Comparison of ENCODE assay signal across 1 cellular context in the genomic region with DNA sequence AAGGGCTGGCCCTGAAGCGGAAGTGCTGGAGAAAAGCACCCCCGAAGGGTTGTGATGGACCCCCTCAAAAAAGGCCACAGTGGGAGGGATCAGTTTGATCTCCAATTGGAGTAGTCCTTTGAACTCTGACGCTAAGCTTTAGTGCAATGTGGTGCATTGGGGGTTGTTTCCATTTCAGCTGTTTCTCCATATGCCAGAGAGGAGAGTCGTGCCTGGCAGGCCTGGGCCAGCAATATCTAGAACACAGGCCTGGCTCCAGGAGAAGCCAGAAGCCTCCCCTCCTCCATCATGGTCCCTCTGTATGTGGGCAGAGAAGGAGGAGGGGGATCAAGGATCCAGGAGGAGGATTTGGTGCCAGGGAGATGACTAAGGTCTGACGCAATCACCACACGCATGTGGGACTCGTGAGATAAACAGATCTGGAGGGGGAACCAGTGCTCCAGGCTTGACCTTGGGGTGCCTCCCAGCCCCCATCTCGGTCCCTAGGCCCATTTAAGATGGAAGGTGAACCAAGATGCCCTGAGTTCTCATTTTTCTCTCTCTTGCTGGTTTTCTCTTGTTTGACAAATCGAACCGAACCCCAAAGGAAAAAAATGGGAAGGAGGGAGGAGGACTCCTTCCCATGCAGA.
TF ChIP-seq lines count a peak whose summit lies in the region.

No MANE protein-coding gene starts in this region.

TF ChIP-seq in K562, 482 proteins besides CTCF, POLR2A, EP300 and RAD21 (continued from another document and continues in another):
- TF ChIP-seq, protein P1, sequence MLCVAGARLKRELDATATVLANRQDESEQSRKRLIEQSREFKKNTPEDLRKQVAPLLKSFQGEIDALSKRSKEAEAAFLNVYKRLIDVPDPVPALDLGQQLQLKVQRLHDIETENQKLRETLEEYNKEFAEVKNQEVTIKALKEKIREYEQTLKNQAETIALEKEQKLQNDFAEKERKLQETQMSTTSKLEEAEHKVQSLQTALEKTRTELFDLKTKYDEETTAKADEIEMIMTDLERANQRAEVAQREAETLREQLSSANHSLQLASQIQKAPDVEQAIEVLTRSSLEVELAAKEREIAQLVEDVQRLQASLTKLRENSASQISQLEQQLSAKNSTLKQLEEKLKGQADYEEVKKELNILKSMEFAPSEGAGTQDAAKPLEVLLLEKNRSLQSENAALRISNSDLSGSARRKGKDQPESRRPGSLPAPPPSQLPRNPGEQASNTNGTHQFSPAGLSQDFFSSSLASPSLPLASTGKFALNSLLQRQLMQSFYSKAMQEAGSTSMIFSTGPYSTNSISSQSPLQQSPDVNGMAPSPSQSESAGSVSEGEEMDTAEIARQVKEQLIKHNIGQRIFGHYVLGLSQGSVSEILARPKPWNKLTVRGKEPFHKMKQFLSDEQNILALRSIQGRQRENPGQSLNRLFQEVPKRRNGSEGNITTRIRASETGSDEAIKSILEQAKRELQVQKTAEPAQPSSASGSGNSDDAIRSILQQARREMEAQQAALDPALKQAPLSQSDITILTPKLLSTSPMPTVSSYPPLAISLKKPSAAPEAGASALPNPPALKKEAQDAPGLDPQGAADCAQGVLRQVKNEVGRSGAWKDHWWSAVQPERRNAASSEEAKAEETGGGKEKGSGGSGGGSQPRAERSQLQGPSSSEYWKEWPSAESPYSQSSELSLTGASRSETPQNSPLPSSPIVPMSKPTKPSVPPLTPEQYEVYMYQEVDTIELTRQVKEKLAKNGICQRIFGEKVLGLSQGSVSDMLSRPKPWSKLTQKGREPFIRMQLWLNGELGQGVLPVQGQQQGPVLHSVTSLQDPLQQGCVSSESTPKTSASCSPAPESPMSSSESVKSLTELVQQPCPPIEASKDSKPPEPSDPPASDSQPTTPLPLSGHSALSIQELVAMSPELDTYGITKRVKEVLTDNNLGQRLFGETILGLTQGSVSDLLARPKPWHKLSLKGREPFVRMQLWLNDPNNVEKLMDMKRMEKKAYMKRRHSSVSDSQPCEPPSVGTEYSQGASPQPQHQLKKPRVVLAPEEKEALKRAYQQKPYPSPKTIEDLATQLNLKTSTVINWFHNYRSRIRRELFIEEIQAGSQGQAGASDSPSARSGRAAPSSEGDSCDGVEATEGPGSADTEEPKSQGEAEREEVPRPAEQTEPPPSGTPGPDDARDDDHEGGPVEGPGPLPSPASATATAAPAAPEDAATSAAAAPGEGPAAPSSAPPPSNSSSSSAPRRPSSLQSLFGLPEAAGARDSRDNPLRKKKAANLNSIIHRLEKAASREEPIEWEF (CRISPR knock-in tag; IDR thresholded peaks at IDR 0.05): peak; percentile 49; the same call in 1 of the 2 replicates
- TF ChIP-seq, protein P2, sequence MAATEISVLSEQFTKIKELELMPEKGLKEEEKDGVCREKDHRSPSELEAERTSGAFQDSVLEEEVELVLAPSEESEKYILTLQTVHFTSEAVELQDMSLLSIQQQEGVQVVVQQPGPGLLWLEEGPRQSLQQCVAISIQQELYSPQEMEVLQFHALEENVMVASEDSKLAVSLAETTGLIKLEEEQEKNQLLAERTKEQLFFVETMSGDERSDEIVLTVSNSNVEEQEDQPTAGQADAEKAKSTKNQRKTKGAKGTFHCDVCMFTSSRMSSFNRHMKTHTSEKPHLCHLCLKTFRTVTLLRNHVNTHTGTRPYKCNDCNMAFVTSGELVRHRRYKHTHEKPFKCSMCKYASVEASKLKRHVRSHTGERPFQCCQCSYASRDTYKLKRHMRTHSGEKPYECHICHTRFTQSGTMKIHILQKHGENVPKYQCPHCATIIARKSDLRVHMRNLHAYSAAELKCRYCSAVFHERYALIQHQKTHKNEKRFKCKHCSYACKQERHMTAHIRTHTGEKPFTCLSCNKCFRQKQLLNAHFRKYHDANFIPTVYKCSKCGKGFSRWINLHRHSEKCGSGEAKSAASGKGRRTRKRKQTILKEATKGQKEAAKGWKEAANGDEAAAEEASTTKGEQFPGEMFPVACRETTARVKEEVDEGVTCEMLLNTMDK (IDR thresholded peaks at IDR 0.05; ENCODE audit: borderline replicate concordance, insufficient read depth, low read depth, low read length, poor library complexity, severe bottlenecking): no peak
- TF ChIP-seq JUNB (CRISPR knock-in tag; conservative IDR thresholded peaks at IDR 0.05) (peak; percentile 64), ZNF134 (CRISPR knock-in tag; conservative IDR thresholded peaks at IDR 0.05) (peak; percentile 40; the same call in 1 of the 2 replicates), KLF13 (tag; IDR thresholded peaks at IDR 0.05; ENCODE audit: borderline replicate concordance, low read depth) (peak; percentile 60; the same call in 1 of the 2 replicates), ZC3H8 (IDR thresholded peaks at IDR 0.05) (no peak), IRF2 (CRISPR knock-in tag; IDR thresholded peaks at IDR 0.05) (no peak), RFX5 (IDR thresholded peaks at IDR 0.05; ENCODE audit: low read depth, low read length) (no peak), TCF3 (CRISPR knock-in tag; IDR thresholded peaks at IDR 0.05) (peak; percentile 75), TEAD2 (tag; IDR thresholded peaks at IDR 0.05) (no peak), RHOXF2B (CRISPR knock-in tag; conservative IDR thresholded peaks at IDR 0.05) (no peak), ASH1L (IDR thresholded peaks at IDR 0.05; ENCODE audit: borderline replicate concordance, low read depth, partially characterized antibody) (no peak), RBM25 (IDR thresholded peaks at IDR 0.05; ENCODE audit: low read depth, low read length, severe bottlenecking) (no peak), ETS2 (tag; IDR thresholded peaks at IDR 0.05; ENCODE audit: borderline replicate concordance, poor library complexity, severe bottlenecking) (no peak), MAFG (tag; conservative IDR thresholded peaks at IDR 0.05) (no peak), ZNF79 (CRISPR knock-in tag; IDR thresholded peaks at IDR 0.05; ENCODE audit: low read depth) (no peak; the same call in none of the 2 replicates), GTF2E2 (tag; IDR thresholded peaks at IDR 0.05) (no peak), CREB1 (IDR thresholded peaks at IDR 0.05) (peak; percentile 70), CREB1 (CRISPR knock-in tag; IDR thresholded peaks at IDR 0.05) (no peak), BACH1 (tag; IDR thresholded peaks at IDR 0.05) (peak; percentile 78), NFXL1 (CRISPR knock-in tag; IDR thresholded peaks at IDR 0.05) (no peak; the same call in 1 of the 2 replicates), SIN3B (IDR thresholded peaks at IDR 0.05; ENCODE audit: low read depth) (no peak), SAFB2 (IDR thresholded peaks at IDR 0.05; ENCODE audit: borderline replicate concordance, low read depth, low read length, severe bottlenecking) (no peak), DNMT1 (IDR thresholded peaks at IDR 0.05) (no peak), GTF2A2 (tag; IDR thresholded peaks at IDR 0.05) (peak; percentile 66; the same call in 1 of the 2 replicates), EZH2 (IDR thresholded peaks at IDR 0.05; ENCODE audit: borderline replicate concordance, low read depth, low read length) (no peak), MBD2 (IDR thresholded peaks at IDR 0.05; ENCODE audit: borderline replicate concordance, low read depth) (peak; percentile 81), ZNF707 (CRISPR knock-in tag; conservative IDR thresholded peaks at IDR 0.05) (0 out of 2 replicates have a peak, but pooled peaks have one; percentile 11)
- TF ChIP-seq, protein P3, sequence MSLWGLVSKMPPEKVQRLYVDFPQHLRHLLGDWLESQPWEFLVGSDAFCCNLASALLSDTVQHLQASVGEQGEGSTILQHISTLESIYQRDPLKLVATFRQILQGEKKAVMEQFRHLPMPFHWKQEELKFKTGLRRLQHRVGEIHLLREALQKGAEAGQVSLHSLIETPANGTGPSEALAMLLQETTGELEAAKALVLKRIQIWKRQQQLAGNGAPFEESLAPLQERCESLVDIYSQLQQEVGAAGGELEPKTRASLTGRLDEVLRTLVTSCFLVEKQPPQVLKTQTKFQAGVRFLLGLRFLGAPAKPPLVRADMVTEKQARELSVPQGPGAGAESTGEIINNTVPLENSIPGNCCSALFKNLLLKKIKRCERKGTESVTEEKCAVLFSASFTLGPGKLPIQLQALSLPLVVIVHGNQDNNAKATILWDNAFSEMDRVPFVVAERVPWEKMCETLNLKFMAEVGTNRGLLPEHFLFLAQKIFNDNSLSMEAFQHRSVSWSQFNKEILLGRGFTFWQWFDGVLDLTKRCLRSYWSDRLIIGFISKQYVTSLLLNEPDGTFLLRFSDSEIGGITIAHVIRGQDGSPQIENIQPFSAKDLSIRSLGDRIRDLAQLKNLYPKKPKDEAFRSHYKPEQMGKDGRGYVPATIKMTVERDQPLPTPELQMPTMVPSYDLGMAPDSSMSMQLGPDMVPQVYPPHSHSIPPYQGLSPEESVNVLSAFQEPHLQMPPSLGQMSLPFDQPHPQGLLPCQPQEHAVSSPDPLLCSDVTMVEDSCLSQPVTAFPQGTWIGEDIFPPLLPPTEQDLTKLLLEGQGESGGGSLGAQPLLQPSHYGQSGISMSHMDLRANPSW (CRISPR knock-in tag; IDR thresholded peaks at IDR 0.05): no peak
- TF ChIP-seq, protein P4, sequence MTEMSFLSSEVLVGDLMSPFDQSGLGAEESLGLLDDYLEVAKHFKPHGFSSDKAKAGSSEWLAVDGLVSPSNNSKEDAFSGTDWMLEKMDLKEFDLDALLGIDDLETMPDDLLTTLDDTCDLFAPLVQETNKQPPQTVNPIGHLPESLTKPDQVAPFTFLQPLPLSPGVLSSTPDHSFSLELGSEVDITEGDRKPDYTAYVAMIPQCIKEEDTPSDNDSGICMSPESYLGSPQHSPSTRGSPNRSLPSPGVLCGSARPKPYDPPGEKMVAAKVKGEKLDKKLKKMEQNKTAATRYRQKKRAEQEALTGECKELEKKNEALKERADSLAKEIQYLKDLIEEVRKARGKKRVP (CRISPR knock-in tag; IDR thresholded peaks at IDR 0.05): peak; percentile 88
- TF ChIP-seq, protein P5, sequence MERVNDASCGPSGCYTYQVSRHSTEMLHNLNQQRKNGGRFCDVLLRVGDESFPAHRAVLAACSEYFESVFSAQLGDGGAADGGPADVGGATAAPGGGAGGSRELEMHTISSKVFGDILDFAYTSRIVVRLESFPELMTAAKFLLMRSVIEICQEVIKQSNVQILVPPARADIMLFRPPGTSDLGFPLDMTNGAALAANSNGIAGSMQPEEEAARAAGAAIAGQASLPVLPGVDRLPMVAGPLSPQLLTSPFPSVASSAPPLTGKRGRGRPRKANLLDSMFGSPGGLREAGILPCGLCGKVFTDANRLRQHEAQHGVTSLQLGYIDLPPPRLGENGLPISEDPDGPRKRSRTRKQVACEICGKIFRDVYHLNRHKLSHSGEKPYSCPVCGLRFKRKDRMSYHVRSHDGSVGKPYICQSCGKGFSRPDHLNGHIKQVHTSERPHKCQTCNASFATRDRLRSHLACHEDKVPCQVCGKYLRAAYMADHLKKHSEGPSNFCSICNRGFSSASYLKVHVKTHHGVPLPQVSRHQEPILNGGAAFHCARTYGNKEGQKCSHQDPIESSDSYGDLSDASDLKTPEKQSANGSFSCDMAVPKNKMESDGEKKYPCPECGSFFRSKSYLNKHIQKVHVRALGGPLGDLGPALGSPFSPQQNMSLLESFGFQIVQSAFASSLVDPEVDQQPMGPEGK (CRISPR knock-in tag; IDR thresholded peaks at IDR 0.05; ENCODE audit: borderline replicate concordance): peak; percentile 37; the same call in 1 of the 2 replicates
- TF ChIP-seq, protein P6, sequence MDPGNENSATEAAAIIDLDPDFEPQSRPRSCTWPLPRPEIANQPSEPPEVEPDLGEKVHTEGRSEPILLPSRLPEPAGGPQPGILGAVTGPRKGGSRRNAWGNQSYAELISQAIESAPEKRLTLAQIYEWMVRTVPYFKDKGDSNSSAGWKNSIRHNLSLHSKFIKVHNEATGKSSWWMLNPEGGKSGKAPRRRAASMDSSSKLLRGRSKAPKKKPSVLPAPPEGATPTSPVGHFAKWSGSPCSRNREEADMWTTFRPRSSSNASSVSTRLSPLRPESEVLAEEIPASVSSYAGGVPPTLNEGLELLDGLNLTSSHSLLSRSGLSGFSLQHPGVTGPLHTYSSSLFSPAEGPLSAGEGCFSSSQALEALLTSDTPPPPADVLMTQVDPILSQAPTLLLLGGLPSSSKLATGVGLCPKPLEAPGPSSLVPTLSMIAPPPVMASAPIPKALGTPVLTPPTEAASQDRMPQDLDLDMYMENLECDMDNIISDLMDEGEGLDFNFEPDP (CRISPR knock-in tag; IDR thresholded peaks at IDR 0.05): no peak
- TF ChIP-seq, protein P7, sequence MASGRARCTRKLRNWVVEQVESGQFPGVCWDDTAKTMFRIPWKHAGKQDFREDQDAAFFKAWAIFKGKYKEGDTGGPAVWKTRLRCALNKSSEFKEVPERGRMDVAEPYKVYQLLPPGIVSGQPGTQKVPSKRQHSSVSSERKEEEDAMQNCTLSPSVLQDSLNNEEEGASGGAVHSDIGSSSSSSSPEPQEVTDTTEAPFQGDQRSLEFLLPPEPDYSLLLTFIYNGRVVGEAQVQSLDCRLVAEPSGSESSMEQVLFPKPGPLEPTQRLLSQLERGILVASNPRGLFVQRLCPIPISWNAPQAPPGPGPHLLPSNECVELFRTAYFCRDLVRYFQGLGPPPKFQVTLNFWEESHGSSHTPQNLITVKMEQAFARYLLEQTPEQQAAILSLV (tag; IDR thresholded peaks at IDR 0.05): peak; percentile 89
- TF ChIP-seq, protein P8, sequence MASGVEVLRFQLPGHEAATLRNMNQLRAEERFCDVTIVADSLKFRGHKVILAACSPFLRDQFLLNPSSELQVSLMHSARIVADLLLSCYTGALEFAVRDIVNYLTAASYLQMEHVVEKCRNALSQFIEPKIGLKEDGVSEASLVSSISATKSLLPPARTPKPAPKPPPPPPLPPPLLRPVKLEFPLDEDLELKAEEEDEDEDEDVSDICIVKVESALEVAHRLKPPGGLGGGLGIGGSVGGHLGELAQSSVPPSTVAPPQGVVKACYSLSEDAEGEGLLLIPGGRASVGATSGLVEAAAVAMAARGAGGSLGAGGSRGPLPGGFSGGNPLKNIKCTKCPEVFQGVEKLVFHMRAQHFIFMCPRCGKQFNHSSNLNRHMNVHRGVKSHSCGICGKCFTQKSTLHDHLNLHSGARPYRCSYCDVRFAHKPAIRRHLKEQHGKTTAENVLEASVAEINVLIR (CRISPR knock-in tag; IDR thresholded peaks at IDR 0.05): peak; percentile 47
- TF ChIP-seq, protein P9, sequence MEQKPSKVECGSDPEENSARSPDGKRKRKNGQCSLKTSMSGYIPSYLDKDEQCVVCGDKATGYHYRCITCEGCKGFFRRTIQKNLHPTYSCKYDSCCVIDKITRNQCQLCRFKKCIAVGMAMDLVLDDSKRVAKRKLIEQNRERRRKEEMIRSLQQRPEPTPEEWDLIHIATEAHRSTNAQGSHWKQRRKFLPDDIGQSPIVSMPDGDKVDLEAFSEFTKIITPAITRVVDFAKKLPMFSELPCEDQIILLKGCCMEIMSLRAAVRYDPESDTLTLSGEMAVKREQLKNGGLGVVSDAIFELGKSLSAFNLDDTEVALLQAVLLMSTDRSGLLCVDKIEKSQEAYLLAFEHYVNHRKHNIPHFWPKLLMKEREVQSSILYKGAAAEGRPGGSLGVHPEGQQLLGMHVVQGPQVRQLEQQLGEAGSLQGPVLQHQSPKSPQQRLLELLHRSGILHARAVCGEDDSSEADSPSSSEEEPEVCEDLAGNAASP (IDR thresholded peaks at IDR 0.05): no peak
- TF ChIP-seq, protein P10, sequence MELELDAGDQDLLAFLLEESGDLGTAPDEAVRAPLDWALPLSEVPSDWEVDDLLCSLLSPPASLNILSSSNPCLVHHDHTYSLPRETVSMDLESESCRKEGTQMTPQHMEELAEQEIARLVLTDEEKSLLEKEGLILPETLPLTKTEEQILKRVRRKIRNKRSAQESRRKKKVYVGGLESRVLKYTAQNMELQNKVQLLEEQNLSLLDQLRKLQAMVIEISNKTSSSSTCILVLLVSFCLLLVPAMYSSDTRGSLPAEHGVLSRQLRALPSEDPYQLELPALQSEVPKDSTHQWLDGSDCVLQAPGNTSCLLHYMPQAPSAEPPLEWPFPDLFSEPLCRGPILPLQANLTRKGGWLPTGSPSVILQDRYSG (tag; conservative IDR thresholded peaks at IDR 0.05; ENCODE audit: low read depth): peak; percentile 34; the same call in 1 of the 2 replicates
- TF ChIP-seq, protein P11, sequence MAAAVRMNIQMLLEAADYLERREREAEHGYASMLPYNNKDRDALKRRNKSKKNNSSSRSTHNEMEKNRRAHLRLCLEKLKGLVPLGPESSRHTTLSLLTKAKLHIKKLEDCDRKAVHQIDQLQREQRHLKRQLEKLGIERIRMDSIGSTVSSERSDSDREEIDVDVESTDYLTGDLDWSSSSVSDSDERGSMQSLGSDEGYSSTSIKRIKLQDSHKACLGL (CRISPR knock-in tag; IDR thresholded peaks at IDR 0.05; ENCODE audit: borderline replicate concordance, poor library complexity, severe bottlenecking): no peak
